In genomic region chr10:92822964-92823363, GRCh38 we compare ENCODE assay signal across 10 cellular contexts. TPM values are rescaled to one million over a fixed set of nuclear protein-coding genes. Genes with fewer than 3 reads are reported as not detected.
DNase-seq lines count a peak whose midpoint lies in the region; ATAC-seq and TF ChIP-seq lines count a peak whose summit lies in the region.
"Had no signal": no experiment of that assay in that cellular context is flagged by ENCODE, and none has a peak within 500 bp of the region (broad histone marks: within the 10 kb centered on the region; RNA-seq: fewer than 3 reads in every experiment).

No MANE protein-coding gene starts in this region.

- no peak overlapping the region; the same call in 1 of the 2 replicates for H2AFZ ChIP-seq in SK-N-SH (ENCODE audit: low read depth)

- H3K27ac ChIP-seq in heart left ventricle, result peak overlapping the region in 5 of 12 donors; percentile 1 to 46 (median 34)
- no peak overlapping the region for H3K27ac ChIP-seq in right atrium auricular region
- H3K27ac ChIP-seq in SK-N-SH (ENCODE audit: low read depth in 2 of 2, low read length in 1 of 2), result peak overlapping the region in 1 of 2 experiments; percentile 80; a peak in 2 of 4 replicates
- no peak overlapping the region for H3K27ac ChIP-seq in right cardiac atrium (ENCODE audit: low read length)

- DNase-seq in heart left ventricle, result no peak
- DNase-seq in right atrium auricular region (ENCODE audit: low spot score), result no peak
- no peak for DNase-seq in SK-N-SH
- DNase-seq in right cardiac atrium, result no peak
- no peak for DNase-seq in effector CD4-positive, alpha-beta T cell
- no peak for DNase-seq in activated CD4-positive, alpha-beta T cell treated with anti-CD3 and anti-CD28 coated beads, Interleukin-2, amount 50 U/mL, for 1 hour
- DNase-seq in putamen (ENCODE audit: low spot score), result no peak
- DNase-seq: CD8-positive, alpha-beta memory T cell; NCI-H1694 had no signal

- H3K9me3 ChIP-seq in heart left ventricle, result peaks cover 0 to 3% (median 0%) of the 10 kb centered on the region in 12 donors
- H3K9me3 ChIP-seq in right atrium auricular region, result no peaks in the 10 kb centered on the region
- H3K9me3 ChIP-seq in SK-N-SH, result no peaks in the 10 kb centered on the region
- H3K9me3 ChIP-seq in right cardiac atrium (ENCODE audit: control insufficient read depth, low read length), result no peaks in the 10 kb centered on the region

- H3F3A ChIP-seq in SK-N-SH (replicated peaks; ENCODE audit: insufficient read depth), result peaks cover 4% of the 10 kb centered on the region

- no peaks in the 10 kb centered on the region for H3K9me2 ChIP-seq in SK-N-SH

- no peaks in the 10 kb centered on the region for H3K27me3 ChIP-seq in heart left ventricle
- H3K27me3 ChIP-seq in right atrium auricular region, result no peaks in the 10 kb centered on the region
- no peaks in the 10 kb centered on the region for H3K27me3 ChIP-seq in SK-N-SH (ENCODE audit: insufficient read depth)
- no peaks in the 10 kb centered on the region for H3K27me3 ChIP-seq in right cardiac atrium (ENCODE audit: control insufficient read depth, insufficient read depth)

- intact Hi-C loops in heart left ventricle (cut with DNase I) (loop anchor here in 4 of 10 donors (2.0 to 10.0 kb wide), 4 partner anchors 52 to 59 kb away; no protein-coding TSS in a partner anchor), right cardiac atrium (cut with DNase I) (no loop called here)

- POLR2A ChIA-PET in SK-N-SH (lab: Yijun Ruan, JAX), result no interaction called here

- TF ChIP-seq RAD21 in SK-N-SH (IDR thresholded peaks at IDR 0.05; ENCODE audit: low read length), result peak; percentile 50

- peaks cover 0 to 22% (median 10%) of the 10 kb centered on the region in 12 donors for H3K4me1 ChIP-seq in heart left ventricle
- peaks cover 0 to 4% of the 10 kb centered on the region in 2 donors for H3K4me1 ChIP-seq in right atrium auricular region
- H3K4me1 ChIP-seq in SK-N-SH (ENCODE audit: control insufficient read depth in 1 of 2, insufficient read depth in 2 of 2, low read depth in 1 of 2, low read length in 1 of 2), result peaks cover 0 to 5% of the 10 kb centered on the region in 2 experiments; a peak in 3 of 4 replicates
- H3K4me1 ChIP-seq in right cardiac atrium (ENCODE audit: control insufficient read depth, insufficient read depth, low read length), result peaks cover 2% of the 10 kb centered on the region

- WGBS in heart left ventricle, 4 donors, result 66 to 74% (median 70%) methylated on average over 9 of the region's 9 CpGs
- WGBS in SK-N-SH (ENCODE audit: low lambda C conversion rate), result 81% methylated on average over 9 of the region's 9 CpGs
- 64% methylated on average over 9 of the region's 9 CpGs for WGBS in right cardiac atrium

- no peak for TF ChIP-seq POLR2A in heart left ventricle (IDR thresholded peaks at IDR 0.05)

- TF ChIP-seq CTCF in heart left ventricle (IDR thresholded peaks at IDR 0.05), result peak in 11 of 12 donors; percentile 17 to 57 (median 38)
- peak in 1 of 2 donors; percentile 44 for TF ChIP-seq CTCF in right atrium auricular region (IDR thresholded peaks at IDR 0.05)
- TF ChIP-seq CTCF in SK-N-SH (IDR thresholded peaks at IDR 0.05), result peak; percentile 38

- H3K4me3 ChIP-seq in heart left ventricle (no peak overlapping the region), right atrium auricular region (no peak overlapping the region), SK-N-SH (ENCODE audit: low read depth in 2 of 2, low read length in 1 of 2) (no peak overlapping the region), right cardiac atrium (ENCODE audit: low read length) (no peak overlapping the region)

- no peak for TF ChIP-seq EP300 in SK-N-SH (IDR thresholded peaks at IDR 0.05; ENCODE audit: borderline replicate concordance in 1 of 2, low read depth in 1 of 2, low read length in 1 of 2)

- ATAC-seq in heart left ventricle, result peak in 1 of 4 donors; percentile 81
- peak; percentile 55 to 69 for ATAC-seq in right cardiac atrium
- no peak for ATAC-seq in GM18868 (IDR thresholded peaks at IDR 0.05; ENCODE audit: unreplicated experiment)

- no peak overlapping the region for H3K9ac ChIP-seq in SK-N-SH

- H3K4me2 ChIP-seq in SK-N-SH, result no peak overlapping the region

- H3K36me3 ChIP-seq in heart left ventricle, result no peaks in the 10 kb centered on the region
- H3K36me3 ChIP-seq in right atrium auricular region, result no peaks in the 10 kb centered on the region
- no peaks in the 10 kb centered on the region for H3K36me3 ChIP-seq in SK-N-SH (replicated peaks in 1 of 2; ENCODE audit: control insufficient read depth in 1 of 2, insufficient read depth in 2 of 2, low read length in 1 of 2)

- CTCF ChIA-PET in SK-N-SH (lab: Yijun Ruan, JAX), result interaction anchor here (0.9 to 1.8 kb wide), 6 partner anchors 11 to 133 kb away, joined by 3 to 7 read pairs (median 4); partner anchors contain the start of gene HHEX

- H4K20me1 ChIP-seq in SK-N-SH (ENCODE audit: insufficient read depth), result no peaks in the 10 kb centered on the region

- H3K79me2 ChIP-seq in SK-N-SH (ENCODE audit: insufficient read depth), result no peaks in the 10 kb centered on the region

TF ChIP-seq in SK-N-SH, 30 proteins besides CTCF, POLR2A, EP300 and RAD21:
- TF ChIP-seq GABPA (IDR thresholded peaks at IDR 0.05; ENCODE audit: low read depth) (no peak), ZBTB33 (IDR thresholded peaks at IDR 0.05; ENCODE audit: borderline replicate concordance, low read depth) (no peak), SIN3A (IDR thresholded peaks at IDR 0.05; ENCODE audit: borderline replicate concordance, low read depth, low read length) (no peak), MAX (IDR thresholded peaks at IDR 0.05; ENCODE audit: low read depth) (no peak)

RNA-seq across cellular contexts. Expression of gene EXOC6, which starts 25.4 kb away (rescaled TPM):
- 10 to 100 TPM in 5 of 9 donors, 1 to 10 TPM in 4; 7.8 to 12.3 (median 10.0) TPM for total RNA-seq in heart left ventricle
- 1 to 10 TPM; 5.8 to 6.7 TPM for polyA plus RNA-seq in heart left ventricle
- 10 to 100 TPM in 1 of 2 donors, 1 to 10 TPM in 1; 7.0 to 10.1 TPM for total RNA-seq in right atrium auricular region
- polyA plus RNA-seq in SK-N-SH (2012; rRNA removed), result 2.3 and 2.4 TPM in 2 replicates
- 3.4 and 3.7 TPM in 2 replicates for polyA plus RNA-seq in SK-N-SH (2012; cell fraction: cytosol; rRNA removed)
- 1.2 and 2.8 TPM in 2 replicates for polyA plus RNA-seq in SK-N-SH (2012; cell fraction: nucleus; rRNA removed)
- total RNA-seq in right cardiac atrium, result 1 to 10 TPM; 6.7 to 9.5 (median 9.0) TPM
- 5.7 TPM for polyA plus RNA-seq in right cardiac atrium
